18 cellular contexts compared by ENCODE assay signal in the genomic region with DNA sequence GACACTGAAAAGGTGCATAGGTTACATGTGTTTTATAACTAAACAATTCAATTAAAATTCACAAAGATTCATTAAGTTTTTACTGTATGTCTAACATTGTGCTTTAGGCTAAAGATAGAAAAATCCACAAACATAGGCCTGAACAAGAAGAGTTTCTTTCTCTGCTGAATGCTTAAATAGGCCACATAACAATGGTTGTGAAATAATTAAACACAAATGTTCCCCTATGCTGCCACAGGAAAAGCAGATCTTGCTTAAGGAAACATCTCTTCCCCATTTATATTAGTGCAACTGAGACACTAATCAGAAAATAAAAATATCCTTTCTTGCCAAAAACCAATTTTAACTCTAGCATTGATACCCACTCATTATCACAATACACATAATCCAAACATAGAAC.
DNase-seq lines count a peak whose midpoint lies in the region; ATAC-seq, FAIRE-seq and TF ChIP-seq lines count a peak whose summit lies in the region.
"Had no signal": no experiment of that assay in that cellular context is flagged by ENCODE, and none has a peak within 500 bp of the region (broad histone marks: within the 10 kb centered on the region; RNA-seq: fewer than 3 reads in every experiment).

No MANE protein-coding gene starts in this region.

- no peaks in the 10 kb centered on the region for H3K9me3 ChIP-seq in HCT116 (ENCODE audit: control insufficient read depth in 1 of 2, insufficient read depth in 1 of 2, low read depth in 1 of 2, low read length in 2 of 2)
- no peaks in the 10 kb centered on the region for H3K9me3 ChIP-seq in small intestine (ENCODE audit: control insufficient read depth, low read depth)
- H3K9me3 ChIP-seq: A549 had no signal

- H3K79me2 ChIP-seq in HCT116 (ENCODE audit: insufficient read depth, low read length) = no peaks in the 10 kb centered on the region

- ATAC-seq in HCT116 (no peak), GM21576 (IDR thresholded peaks at IDR 0.05; ENCODE audit: unreplicated experiment) (no peak), HG03521 (IDR thresholded peaks at IDR 0.05; ENCODE audit: unreplicated experiment) (no peak)
- ATAC-seq: A549, K562 had no signal

- H3K27ac ChIP-seq in HCT116 (ENCODE audit: low read depth, low read length) = no peak overlapping the region
- no peak overlapping the region for H3K27ac ChIP-seq in small intestine (ENCODE audit: low read depth in 1 of 2, low read length in 1 of 2)
- H3K27ac ChIP-seq: A549 had no signal

- FAIRE-seq in small intestine (lab: Jason Lieb, UNC) = no peak
- FAIRE-seq: A549, GM12891, GM19239, K562 had no signal

- no peaks in the 10 kb centered on the region for H3K36me3 ChIP-seq in HCT116 (ENCODE audit: control insufficient read depth in 1 of 2, insufficient read depth in 2 of 2, low read length in 2 of 2)
- no peaks in the 10 kb centered on the region for H3K36me3 ChIP-seq in small intestine (ENCODE audit: control insufficient read depth in 2 of 2, insufficient read depth in 2 of 2, low read length in 2 of 2)

- H3K27me3 ChIP-seq in HCT116 (ENCODE audit: insufficient read depth, low read length) (no peaks in the 10 kb centered on the region), small intestine (ENCODE audit: control insufficient read depth in 2 of 2, insufficient read depth in 2 of 2, low read length in 2 of 2) (no peaks in the 10 kb centered on the region)

- H3K4me2 ChIP-seq in HCT116 (ENCODE audit: low read length) = no peak overlapping the region
- H3K4me2 ChIP-seq: A549 had no signal

- no peaks in the 10 kb centered on the region for H3K9me2 ChIP-seq in HCT116 (ENCODE audit: insufficient read depth)

- H3K4me1 ChIP-seq in HCT116 (ENCODE audit: control insufficient read depth in 1 of 2, insufficient read depth in 2 of 2, low read length in 2 of 2) (no peaks in the 10 kb centered on the region), small intestine (ENCODE audit: control insufficient read depth in 2 of 2, insufficient read depth in 1 of 2, low read depth in 1 of 2, low read length in 1 of 2) (no peaks in the 10 kb centered on the region)
- H3K4me1 ChIP-seq: A549 had no signal

- CTCF ChIA-PET in HCT116 (lab: Charles Lee) = no interaction called here

- no peaks in the 10 kb centered on the region for H4K20me1 ChIP-seq in HCT116 (ENCODE audit: insufficient read depth)

- RAD21 ChIA-PET in HCT116 (lab: Charles Lee; ENCODE audit: low non-redundant PET in 1 of 2, low total read pairs in 2 of 2, uncharacterized antibody in 2 of 2, unreplicated experiment in 2 of 2) = no interaction called here

- H2AFZ ChIP-seq in HCT116 (ENCODE audit: low read depth, low read length, poor library complexity, severe bottlenecking) = peak overlapping the region; percentile 51

- POLR2A ChIA-PET in HCT116 (lab: Charles Lee) = no interaction called here

- BruUV-seq in HCT116 (replicated peaks; lab: Mats Ljungman, UMichigan) = no TSS peak

- TF ChIP-seq POLR2A in HCT116 (IDR thresholded peaks at IDR 0.05; ENCODE audit: borderline replicate concordance, extremely low read depth, insufficient read depth, insufficient read length) = no peak

- TF ChIP-seq CTCF in HCT116 (IDR thresholded peaks at IDR 0.05 in 2 of 3, conservative IDR thresholded peaks at IDR 0.05 in 1 of 3; ENCODE audit: borderline replicate concordance in 1 of 3, insufficient read depth in 1 of 3, low read depth in 2 of 3, low read length in 2 of 3) = no peak

- H3K4me3 ChIP-seq in HCT116 (replicated peaks in 1 of 2; ENCODE audit: low read depth in 1 of 2, low read length in 2 of 2) (no peak overlapping the region), small intestine (ENCODE audit: low read depth in 1 of 2, low read length in 2 of 2) (no peak overlapping the region)
- H3K4me3 ChIP-seq: A549, K562 had no signal

- TF ChIP-seq RAD21 in HCT116 (IDR thresholded peaks at IDR 0.05; ENCODE audit: low read depth) = no peak

- H3K9ac ChIP-seq in HCT116 (ENCODE audit: low read length) = no peak overlapping the region

- peak; percentile 7 for DNase-seq in EH (ENCODE audit: low read depth)
- DNase-seq in HCT116 (ENCODE audit: low read depth, low spot score) = no peak
- peak; percentile 77 for DNase-seq in fibroblast of gingiva (ENCODE audit: low read depth)
- DNase-seq in small intestine = no peak
- no peak for DNase-seq in GDM1 (lab: John Stamatoyannopoulos, UW)
- DNase-seq: C1 segment of cervical spinal cord; Calu3; CD4-positive, alpha-beta T cell; DMS79 treated with DMSO at 0.1 percent for 48 hours; GF-D8; HCEC 1CT; Karpas-422 had no signal

- intact Hi-C loops in HCT116 (cut with micrococcal nuclease) = no loop called here

TF ChIP-seq in HCT116, 20 proteins besides CTCF, POLR2A, EP300 and RAD21:
- TF ChIP-seq ZFX (IDR thresholded peaks at IDR 0.05) (no peak), FOSL1 (IDR thresholded peaks at IDR 0.05; ENCODE audit: low read depth) (no peak), POLR2AphosphoS5 (IDR thresholded peaks at IDR 0.05; ENCODE audit: low read depth, low read length) (no peak), EZH2 (IDR thresholded peaks at IDR 0.05) (no peak), EGR1 (IDR thresholded peaks at IDR 0.05; ENCODE audit: low read depth) (no peak)

Comparison
In these comparisons a context has a peak if more than half of its experiments do, and no peak if none do; other contexts are left out.
1. DNase-seq: peak in EH (single experiment) and fibroblast of gingiva (single experiment); none in HCT116 (single experiment), small intestine (single experiment) and GDM1 (single experiment).